8 cellular contexts compared by ENCODE assay signal in genomic region chr2:173355132-173355865, GRCh38. TPM values are rescaled to one million over a fixed set of nuclear protein-coding genes. Genes with fewer than 3 reads are reported as not detected.
DNase-seq lines count a peak whose midpoint lies in the region; ATAC-seq and TF ChIP-seq lines count a peak whose summit lies in the region.

No MANE protein-coding gene starts in this region.

- DNase-seq in GM13976 (ENCODE audit: low spot score) (peak; percentile 63), NCI-H1694 (lab: John Stamatoyannopoulos, UW) (peak; percentile 47), upper lobe of right lung (peak; percentile 71)
- peak in 3 of 9 donors; percentile 4 to 58 (median 19) for DNase-seq in naive thymus-derived CD4-positive, alpha-beta T cell

- peaks cover 36% of the 10 kb centered on the region for H3K27me3 ChIP-seq in ACC112 (ENCODE audit: insufficient read depth, low read length)
- H3K27me3 ChIP-seq in esophagus (ENCODE audit: control insufficient read depth in 1 of 2, insufficient read depth in 2 of 2, low read length in 2 of 2): peaks cover 3 to 4% of the 10 kb centered on the region in 2 donors
- peaks cover 0 to 2% of the 10 kb centered on the region in 2 donors for H3K27me3 ChIP-seq in naive thymus-derived CD4-positive, alpha-beta T cell (ENCODE audit: control insufficient read depth in 2 of 2, insufficient read depth in 2 of 2, low read length in 2 of 2)
- peaks cover 75% of the 10 kb centered on the region for H3K27me3 ChIP-seq in upper lobe of right lung

- H3K36me3 Mint-ChIP-seq in naive thymus-derived CD4-positive, alpha-beta T cell: peaks cover 0 to 21% (median 4%) of the 10 kb centered on the region in 5 donors

- POLR2A ChIA-PET in naive thymus-derived CD4-positive, alpha-beta T cell (lab: Charles Lee): no interaction called here

- H3K36me3 ChIP-seq in ACC112 (ENCODE audit: insufficient read depth, low read length): no peaks in the 10 kb centered on the region
- H3K36me3 ChIP-seq in esophagus (ENCODE audit: control insufficient read depth in 2 of 2, insufficient read depth in 2 of 2, low read length in 1 of 2): no peaks in the 10 kb centered on the region
- no peaks in the 10 kb centered on the region for H3K36me3 ChIP-seq in naive thymus-derived CD4-positive, alpha-beta T cell (ENCODE audit: control insufficient read depth in 2 of 3, insufficient read depth in 3 of 3, low read length in 3 of 3)
- H3K36me3 ChIP-seq in upper lobe of right lung: no peaks in the 10 kb centered on the region

- ATAC-seq in HG02840 (IDR thresholded peaks at IDR 0.05; ENCODE audit: low FRiP score, unreplicated experiment): peak; percentile 35
- ATAC-seq in activated CD4-positive, CD25-positive, alpha-beta regulatory T cell treated with anti-CD3 and anti-CD28 coated beads, Interleukin-2, amount 50 U/mL, for 24 hours: peak; percentile 21 to 32
- peak; percentile 56 for ATAC-seq in naive thymus-derived CD4-positive, alpha-beta T cell
- peak; percentile 78 for ATAC-seq in upper lobe of right lung

- peak overlapping the region in 3 of 9 donors; percentile 43 to 89 (median 48) for H3K27ac Mint-ChIP-seq in naive thymus-derived CD4-positive, alpha-beta T cell

- peaks cover 21% of the 10 kb centered on the region for H3K79me2 ChIP-seq in ACC112 (ENCODE audit: control insufficient read depth, insufficient read depth, low read length, unreplicated experiment)

- no peak overlapping the region for H3K27ac ChIP-seq in ACC112 (ENCODE audit: low read depth, low read length)
- H3K27ac ChIP-seq in esophagus (ENCODE audit: low read depth in 2 of 2, low read length in 1 of 2): peak overlapping the region in 1 of 2 donors; percentile 53
- no peak overlapping the region for H3K27ac ChIP-seq in naive thymus-derived CD4-positive, alpha-beta T cell (ENCODE audit: low read depth, low read length)
- H3K27ac ChIP-seq in upper lobe of right lung: no peak overlapping the region

- intact Hi-C loops in naive thymus-derived CD4-positive, alpha-beta T cell (cut with micrococcal nuclease): loop anchor here in 1 of 2 donors (2.0 to 10.0 kb wide), 6 partner anchors 220 to 1812 kb away; partner anchors contain the start of genes ATF2, MAP3K20, OLA1 and PDK1
- intact Hi-C loops in upper lobe of right lung (cut with DNase I): no loop called here

- H3K4me1 ChIP-seq in ACC112 (ENCODE audit: control insufficient read depth, insufficient read depth, low read length, unreplicated experiment) (no peaks in the 10 kb centered on the region), esophagus (ENCODE audit: control insufficient read depth in 2 of 2, insufficient read depth in 2 of 2, low read length in 1 of 2) (peaks cover 5 to 10% of the 10 kb centered on the region in 2 donors), upper lobe of right lung (peaks cover 21% of the 10 kb centered on the region)
- H3K4me1 ChIP-seq in naive thymus-derived CD4-positive, alpha-beta T cell (ENCODE audit: control insufficient read depth in 2 of 2, insufficient read depth in 2 of 2, low read length in 2 of 2): peaks cover 6 to 17% of the 10 kb centered on the region in 2 donors

- in situ Hi-C loops in GM13976 (cut with MboI; ENCODE audit: low sequenced_read_pairs, unreplicated experiment): no loop called here

- TF ChIP-seq CTCF in GM13976 (IDR thresholded peaks at IDR 0.05; ENCODE audit: borderline replicate concordance, control extremely low read depth, extremely low read depth, insufficient read depth, missing control alignments) (no peak), upper lobe of right lung (IDR thresholded peaks at IDR 0.05) (no peak)

- H3K4me1 Mint-ChIP-seq in naive thymus-derived CD4-positive, alpha-beta T cell: peaks cover 7 to 62% (median 18%) of the 10 kb centered on the region in 7 donors

- H3K4me3 ChIP-seq in ACC112 (ENCODE audit: low read depth, low read length) (peak overlapping the region; percentile 93), esophagus (ENCODE audit: low read depth in 1 of 2, low read length in 2 of 2) (peak overlapping the region; percentile 70 to 78), upper lobe of right lung (peak overlapping the region; percentile 58)
- peak overlapping the region; percentile 67 for H3K4me3 ChIP-seq in naive thymus-derived CD4-positive, alpha-beta T cell (ENCODE audit: low read length)

- H3K9me3 ChIP-seq in esophagus (ENCODE audit: control insufficient read depth in 2 of 2, insufficient read depth in 1 of 2, low read depth in 1 of 2, low read length in 1 of 2) (no peaks in the 10 kb centered on the region), upper lobe of right lung (no peaks in the 10 kb centered on the region)
- H3K9me3 ChIP-seq in naive thymus-derived CD4-positive, alpha-beta T cell (ENCODE audit: control insufficient read depth in 2 of 3, low read length in 3 of 3): no peaks in the 10 kb centered on the region

- peaks cover 0 to 2% (median 0%) of the 10 kb centered on the region in 11 donors for H3K9me3 Mint-ChIP-seq in naive thymus-derived CD4-positive, alpha-beta T cell

- H3K27me3 Mint-ChIP-seq in naive thymus-derived CD4-positive, alpha-beta T cell: peaks cover 16 to 58% (median 46%) of the 10 kb centered on the region in 5 donors

- peak overlapping the region; percentile 85 for H2AFZ ChIP-seq in ACC112 (ENCODE audit: low read length, unreplicated experiment)

- WGBS in esophagus, 2 donors: 0 to 1% methylated on average over 59 of the region's 59 CpGs

- H3K4me3 Mint-ChIP-seq in naive thymus-derived CD4-positive, alpha-beta T cell: peak overlapping the region; percentile 63 to 95 (median 82)

- CTCF ChIA-PET in naive thymus-derived CD4-positive, alpha-beta T cell (lab: Charles Lee): no interaction called here

RNA-seq across cellular contexts. Expression of gene CDCA7, which starts 0.6 kb away (rescaled TPM):
- 10 to 100 TPM; 15.1 to 20.0 TPM for polyA plus RNA-seq in esophagus
- total RNA-seq in naive thymus-derived CD4-positive, alpha-beta T cell: 10 to 100 TPM in 1 of 5 experiments, 1 to 10 TPM in 1, under 1 TPM in 3; 0.46 to 86.7 (median 0.85) TPM
- polyA plus RNA-seq in naive thymus-derived CD4-positive, alpha-beta T cell: 1 to 10 TPM in 1 of 2 donors, under 1 TPM in 1; 0.63 to 1.3 TPM
- 4.1 TPM for total RNA-seq in upper lobe of right lung

Comparison
In these comparisons a context has a peak if more than half of its experiments do, and no peak if none do; other contexts are left out.
1. ATAC-seq: peak in every context shown above with its lines; median percentile 78 in upper lobe of right lung; 56 in naive thymus-derived CD4-positive, alpha-beta T cell; 35 in HG02840; 26 in activated CD4-positive, CD25-positive, alpha-beta regulatory T cell treated with anti-CD3 and anti-CD28 coated beads, Interleukin-2, amount 50 U/mL, for 24 hours.